ENCODE assay signal across 9 cellular contexts in genomic region chr2:27736031-27736889, GRCh38. TPM values are rescaled to one million over a fixed set of nuclear protein-coding genes. Genes with fewer than 3 reads are reported as not detected.
DNase-seq lines count a peak whose midpoint lies in the region; ATAC-seq, FAIRE-seq and TF ChIP-seq lines count a peak whose summit lies in the region.
"Had no signal": no experiment of that assay in that cellular context is flagged by ENCODE, and none has a peak within 500 bp of the region (broad histone marks: within the 10 kb centered on the region; RNA-seq: fewer than 3 reads in every experiment).

No MANE protein-coding gene starts in this region.

- H3F3A ChIP-seq in PC-9 (ENCODE audit: insufficient read depth, low read depth) = peaks cover 53% of the 10 kb centered on the region

- no peak for FAIRE-seq in A549 (lab: Jason Lieb, UNC)

- H3K9me3 ChIP-seq in A549 (peaks cover 14% of the 10 kb centered on the region; the same call in 2 of the 3 replicates), PC-9 (ENCODE audit: insufficient read depth, low read depth) (no peaks in the 10 kb centered on the region), esophagus (ENCODE audit: control insufficient read depth in 2 of 2, insufficient read depth in 1 of 2, low read depth in 1 of 2, low read length in 1 of 2) (no peaks in the 10 kb centered on the region)

- no peak overlapping the region for H3K4me3 ChIP-seq in A549
- peak overlapping the region; percentile 72; the same call in 1 of the 2 replicates for H3K4me3 ChIP-seq in PC-9
- H3K4me3 ChIP-seq in esophagus (ENCODE audit: low read depth in 1 of 2, low read length in 2 of 2) = peak overlapping the region in 1 of 2 donors; percentile 52
- no peak overlapping the region for H3K4me3 ChIP-seq in brain microvascular endothelial cell (ENCODE audit: low read depth, low read length)

- H3K36me3 ChIP-seq in PC-9 (ENCODE audit: low read depth) (no peaks in the 10 kb centered on the region), esophagus (ENCODE audit: control insufficient read depth in 2 of 2, insufficient read depth in 2 of 2, low read length in 1 of 2) (no peaks in the 10 kb centered on the region), brain microvascular endothelial cell (replicated peaks) (no peaks in the 10 kb centered on the region)

- intact Hi-C loops in PC-9 (cut with micrococcal nuclease; ENCODE audit: unreplicated experiment) = no loop called here

- H3K4me1 Mint-ChIP-seq in natural killer cell treated with Interleukin-12 subunit alpha and Interleukin-12 subunit beta and Interleukin-15 and Interleukin-18, amount 100 ng/mL, for 72 hours (ENCODE audit: low read depth in 2 of 2) = peaks cover 20 to 22% of the 10 kb centered on the region in 2 donors

- POLR2A ChIA-PET in A549 (lab: Yijun Ruan, JAX) (no interaction called here), PC-9 (lab: Charles Lee; ENCODE audit: unreplicated experiment) (interaction anchor here (0.5 to 0.6 kb wide), 2 partner anchors 17 to 687 kb away, joined by 3 to 25 read pairs; no protein-coding TSS in a partner anchor)

- peak overlapping the region; percentile 90 for H2AFZ ChIP-seq in PC-9

- BruUV-seq in PC-9 (replicated peaks; lab: Mats Ljungman, UMichigan) = TSS peak; percentile 92

- peak overlapping the region; percentile 70 to 77 for H3K27ac Mint-ChIP-seq in natural killer cell treated with Interleukin-12 subunit alpha and Interleukin-12 subunit beta and Interleukin-15 and Interleukin-18, amount 100 ng/mL, for 72 hours

- no peaks in the 10 kb centered on the region for H3K9me2 ChIP-seq in PC-9 (ENCODE audit: insufficient read depth)

- TF ChIP-seq EP300 in A549 (IDR thresholded peaks at IDR 0.05) = no peak

- no peak overlapping the region for H3K4me2 ChIP-seq in A549
- peak overlapping the region; percentile 99 for H3K4me2 ChIP-seq in PC-9

- no peaks in the 10 kb centered on the region for H3K9me3 Mint-ChIP-seq in natural killer cell treated with Interleukin-12 subunit alpha and Interleukin-12 subunit beta and Interleukin-15 and Interleukin-18, amount 100 ng/mL, for 72 hours

- 86% methylated on average over 10 of the region's 10 CpGs for WGBS in A549 (ENCODE audit: missing lambda C conversion rate)
- WGBS in esophagus, 2 donors = 77 to 79% methylated on average over 10 of the region's 10 CpGs

- TF ChIP-seq CTCF in A549 (IDR thresholded peaks at IDR 0.05) (no peak), PC-9 (conservative IDR thresholded peaks at IDR 0.05) (no peak), brain microvascular endothelial cell (IDR thresholded peaks at IDR 0.05; ENCODE audit: low read depth, low read length, missing control alignments) (no peak)

- H3K4me1 ChIP-seq in A549 (peaks cover 17% of the 10 kb centered on the region), PC-9 (replicated peaks; ENCODE audit: insufficient read depth) (peaks cover 56% of the 10 kb centered on the region), esophagus (ENCODE audit: control insufficient read depth in 2 of 2, insufficient read depth in 2 of 2, low read length in 1 of 2) (peaks cover 4 to 10% of the 10 kb centered on the region in 2 donors)

- H3K27me3 Mint-ChIP-seq in natural killer cell treated with Interleukin-12 subunit alpha and Interleukin-12 subunit beta and Interleukin-15 and Interleukin-18, amount 100 ng/mL, for 72 hours = peaks cover 0 to 1% of the 10 kb centered on the region in 2 donors

- no peak overlapping the region for H3K4me3 Mint-ChIP-seq in natural killer cell treated with Interleukin-12 subunit alpha and Interleukin-12 subunit beta and Interleukin-15 and Interleukin-18, amount 100 ng/mL, for 72 hours

- H3K27ac ChIP-seq in A549 = peak overlapping the region; percentile 56 to 60; a peak in 4 of 6 replicates
- peak overlapping the region; percentile 75 for H3K27ac ChIP-seq in PC-9
- peak overlapping the region; percentile 59 to 74 for H3K27ac ChIP-seq in esophagus (ENCODE audit: low read depth in 2 of 2, low read length in 1 of 2)
- H3K27ac ChIP-seq in brain microvascular endothelial cell = no peak overlapping the region

- in situ Hi-C loops in brain microvascular endothelial cell (cut with HindIII; ENCODE audit: low pct_ligation_motif_present, low sequenced_read_pairs) = no loop called here

- no peaks in the 10 kb centered on the region for H3K27me3 ChIP-seq in PC-9 (ENCODE audit: insufficient read depth, low read depth)
- H3K27me3 ChIP-seq in esophagus (ENCODE audit: control insufficient read depth in 1 of 2, insufficient read depth in 2 of 2, low read length in 2 of 2) = no peaks in the 10 kb centered on the region
- H3K27me3 ChIP-seq in brain microvascular endothelial cell (replicated peaks) = no peaks in the 10 kb centered on the region

- ATAC-seq in A549 (peak in 1 of 2 experiments; percentile 16; a peak in 2 of 6 replicates), HG02884 (IDR thresholded peaks at IDR 0.05; ENCODE audit: unreplicated experiment) (no peak)
- ATAC-seq in natural killer cell treated with Interleukin-12 subunit alpha and Interleukin-12 subunit beta and Interleukin-15 and Interleukin-18, amount 100 ng/mL, for 72 hours = no peak

- H3K79me2 ChIP-seq in PC-9 (ENCODE audit: low read depth) = 0 out of 2 replicates have a peak, but pooled peaks cover 3% of the 10 kb centered on the region

- no peak for DNase-seq in A549 (ENCODE audit: low read depth in 1 of 2, low spot score in 1 of 2)
- DNase-seq in PC-9 = no peak
- no peak for DNase-seq in natural killer cell treated with Interleukin-12 subunit alpha and Interleukin-12 subunit beta and Interleukin-15 and Interleukin-18, amount 100 ng/mL, for 72 hours (ENCODE audit: low spot score)
- no peak for DNase-seq in NCI-H69 (lab: John Stamatoyannopoulos, UW)
- DNase-seq in brain microvascular endothelial cell = no peak
- DNase-seq in cortex of kidney (lab: John Stamatoyannopoulos, UW) = no peak
- DNase-seq: NCI-H2081 had no signal

- no peak for TF ChIP-seq POLR2A in A549 (IDR thresholded peaks at IDR 0.05; ENCODE audit: low read length)

- CTCF ChIA-PET in A549 (lab: Yijun Ruan, JAX) (interaction anchor here (0.6 to 3.1 kb wide), 7 partner anchors 10 to 717 kb away, joined by 3 to 32 read pairs (median 4); no protein-coding TSS in a partner anchor), PC-9 (lab: Charles Lee) (interaction anchor here (1.0 kb wide), 1 partner anchor 24 kb away, joined by 3 read pairs; no protein-coding TSS in a partner anchor)

- no peak for TF ChIP-seq RAD21 in A549 (conservative IDR thresholded peaks at IDR 0.05 in 1 of 2, IDR thresholded peaks at IDR 0.05 in 1 of 2)

- H3K36me3 Mint-ChIP-seq in natural killer cell treated with Interleukin-12 subunit alpha and Interleukin-12 subunit beta and Interleukin-15 and Interleukin-18, amount 100 ng/mL, for 72 hours = no peaks in the 10 kb centered on the region

- no peaks in the 10 kb centered on the region for H4K20me1 ChIP-seq in PC-9 (ENCODE audit: insufficient read depth)

TF ChIP-seq in A549, 52 proteins besides CTCF, POLR2A, EP300 and RAD21:
- no peak for TF ChIP-seq MYC (IDR thresholded peaks at IDR 0.05; ENCODE audit: borderline replicate concordance, low read length)
- 0 out of 2 replicates have a peak, but pooled peaks have one; percentile 9 for TF ChIP-seq ESRRA (IDR thresholded peaks at IDR 0.05; ENCODE audit: borderline replicate concordance, low read length)

RNA-seq across cellular contexts. Expression of gene MRPL33, which starts 35.3 kb away (rescaled TPM):
- polyA plus RNA-seq in A549 (2011; rRNA removed) = 171 and 287 TPM in 2 replicates
- polyA plus RNA-seq in A549 (2012; cell fraction: cytosol; rRNA removed) = 89.0 and 108 TPM in 2 replicates
- polyA plus RNA-seq in A549 (2012; cell fraction: nucleus; rRNA removed) = 16.2 and 28.5 TPM in 2 replicates
- polyA plus RNA-seq in A549 (2017; fragmentation: RNase III; extraction: RNeasy Plus Mini Kit Qiagen cat#74134 plus additional on column Dnase treatment) = 492 to 595 TPM (median 497 TPM) in 3 replicates
- 11.8 and 17.2 TPM in 2 replicates for polyA minus RNA-seq in A549 (2011; rRNA and poly(A)+ RNA removed)
- total RNA-seq in PC-9 (2021) = 81.9 and 86.3 TPM in 2 replicates
- 100 to 1,000 TPM in 1 of 2 donors, 10 to 100 TPM in 1; 35.5 to 102 TPM for polyA plus RNA-seq in esophagus
- total RNA-seq in natural killer cell treated with Interleukin-12 subunit alpha and Interleukin-12 subunit beta and Interleukin-15 and Interleukin-18, amount 100 ng/mL, for 72 hours = 10 to 100 TPM; 58.3 to 77.6 TPM
